ENCODE assay signal across 8 cellular contexts in the genomic region with DNA sequence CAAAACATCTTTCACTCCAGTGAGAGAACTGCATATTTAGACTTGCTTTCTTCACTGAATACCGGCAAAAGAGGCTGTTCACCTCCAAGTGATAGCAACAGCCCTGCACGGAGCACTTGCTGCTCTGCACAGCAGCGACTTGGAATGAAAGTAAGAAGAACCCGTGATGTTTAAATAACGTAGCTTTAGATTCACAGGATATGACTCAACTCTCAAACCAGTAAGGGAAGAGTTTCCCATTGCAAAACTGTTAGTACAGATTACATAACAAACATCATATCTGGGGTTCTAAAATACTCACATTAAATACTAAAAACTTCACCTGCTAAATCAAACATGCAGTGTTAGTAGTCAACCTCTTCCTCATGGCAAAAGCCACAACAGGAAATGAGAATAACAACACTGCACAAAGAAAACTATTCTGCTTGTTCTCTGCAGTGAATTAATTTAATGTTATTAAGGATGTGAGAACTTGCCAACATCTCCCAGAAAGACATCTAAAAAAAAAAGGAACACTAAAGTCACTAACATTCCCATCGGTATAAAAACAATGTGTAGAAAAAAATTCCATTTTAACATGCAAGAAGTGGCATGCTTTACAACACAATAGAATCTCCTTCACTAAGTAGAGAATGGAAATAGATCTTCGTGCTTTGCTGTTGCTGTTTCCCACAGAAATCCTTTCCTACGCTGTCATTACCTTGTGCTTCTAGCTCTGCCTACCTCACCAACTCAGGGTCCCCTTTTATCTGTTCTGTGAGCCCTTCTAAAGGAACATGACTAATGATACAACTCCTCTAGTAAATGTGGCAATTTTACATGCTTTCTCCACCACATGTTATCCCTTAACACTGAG.
DNase-seq lines count a peak whose midpoint lies in the region; ATAC-seq, FAIRE-seq and TF ChIP-seq lines count a peak whose summit lies in the region.

No MANE protein-coding gene starts in this region.

- TF ChIP-seq EP300 in GM12878 (IDR thresholded peaks at IDR 0.05; ENCODE audit: borderline replicate concordance in 1 of 2, control insufficient read depth in 1 of 2, low read depth in 2 of 2, low read length in 2 of 2), result peak; percentile 26 to 55; a peak in 2 of 4 replicates

- POLR2A ChIA-PET in GM12878 (lab: Charles Lee), result interaction anchor here (0.6 to 3.5 kb wide), 8 partner anchors 9 to 75 kb away, joined by 3 to 24 read pairs (median 4); no protein-coding TSS in a partner anchor

- in situ Hi-C loops in GM12878 (cut with MboI), result no loop called here

- RAD21 ChIA-PET in GM12878 (lab: Charles Lee; ENCODE audit: unreplicated experiment), result interaction anchor here (0.9 to 4.7 kb wide), 11 partner anchors 11 to 473 kb away, joined by 3 to 86 read pairs (median 5); a partner anchor contains a TSS

- H3K27ac ChIP-seq in GM12878 (ENCODE audit: control insufficient read depth, insufficient read depth), result peak overlapping the region; percentile 66

- peaks cover 40% of the 10 kb centered on the region for H3K79me2 ChIP-seq in GM12878 (ENCODE audit: control insufficient read depth, insufficient read depth, low read length)

- SMC1A ChIA-PET in GM12878 (lab: Charles Lee; ENCODE audit: uncharacterized antibody, unreplicated experiment), result interaction anchor here (0.6 to 4.2 kb wide), 24 partner anchors 10 to 1822 kb away, joined by 3 to 29 read pairs (median 6); no protein-coding TSS in a partner anchor

- ATAC-seq in GM18861 (IDR thresholded peaks at IDR 0.05; ENCODE audit: unreplicated experiment) (peak; percentile 87), HG02981 (IDR thresholded peaks at IDR 0.05; ENCODE audit: unreplicated experiment) (peak; percentile 87), GM12878 (peak; percentile 85)
- ATAC-seq in stimulated activated naive CD8-positive, alpha-beta T cell treated with anti-CD3 and anti-CD28 coated beads, Interleukin-15, Interleukin-2, amounts not matched to agents 100 U/mL and 50 U/mL, for 24 hours, result peak; percentile 77

- H2AFZ ChIP-seq in GM12878 (ENCODE audit: control insufficient read depth, low read depth, low read length), result peak overlapping the region; percentile 6

- peak; percentile 94 to 96 for DNase-seq in AML-193 (lab: John Stamatoyannopoulos, UW)
- DNase-seq in NT2/D1 (ENCODE audit: low read depth, low spot score), result peak; percentile 25
- DNase-seq in GM12878 (ENCODE audit: low read depth, low spot score), result peak; percentile 89
- DNase-seq in inferior parietal cortex (ENCODE audit: extremely low spot score), result peak; percentile 63
- peak; percentile 10 for DNase-seq in stimulated activated naive CD8-positive, alpha-beta T cell treated with anti-CD3 and anti-CD28 coated beads, Interleukin-15, Interleukin-2, amounts not matched to agents 100 U/mL and 50 U/mL, for 24 hours
- no peak for DNase-seq in activated effector memory CD4-positive, alpha-beta T cell treated with anti-CD3 and anti-CD28 coated beads, Interleukin-2, amount 50 U/mL, for 16 hours

- TF ChIP-seq CTCF in GM12878 (IDR thresholded peaks at IDR 0.05 in 2 of 3, conservative IDR thresholded peaks at IDR 0.05 in 1 of 3; ENCODE audit: control insufficient read depth in 2 of 3, extremely low read depth in 1 of 3, insufficient read depth in 1 of 3, low read depth in 3 of 3, low read length in 3 of 3), result no peak

- no peak overlapping the region for H3K4me3 ChIP-seq in NT2/D1 (ENCODE audit: insufficient read length, low read depth)
- H3K4me3 ChIP-seq in GM12878, result peak overlapping the region; percentile 37

- H3K4me1 ChIP-seq in NT2/D1 (ENCODE audit: insufficient read depth, insufficient read length) (no peaks in the 10 kb centered on the region), GM12878 (ENCODE audit: control insufficient read depth, insufficient read depth, low read length) (no peaks in the 10 kb centered on the region)

- TF ChIP-seq RAD21 in GM12878 (IDR thresholded peaks at IDR 0.05; ENCODE audit: insufficient read depth, low read depth, low read length), result no peak

- peak overlapping the region; percentile 75 for H3K4me2 ChIP-seq in GM12878 (ENCODE audit: control insufficient read depth, insufficient read depth)

- no peaks in the 10 kb centered on the region for H4K20me1 ChIP-seq in GM12878 (ENCODE audit: control insufficient read depth, insufficient read depth)

- H3K36me3 ChIP-seq in NT2/D1 (ENCODE audit: insufficient read depth, insufficient read length, low read length) (no peaks in the 10 kb centered on the region), GM12878 (ENCODE audit: control insufficient read depth in 2 of 2, insufficient read depth in 2 of 2, low read length in 1 of 2) (no peaks in the 10 kb centered on the region)

- H3K27me3 ChIP-seq in NT2/D1 (ENCODE audit: insufficient read depth, insufficient read length), result no peaks in the 10 kb centered on the region
- no peaks in the 10 kb centered on the region for H3K27me3 ChIP-seq in GM12878 (replicated peaks in 1 of 2; ENCODE audit: control insufficient read depth in 2 of 2, insufficient read depth in 2 of 2, low read length in 1 of 2)

- peak; percentile 85 for TF ChIP-seq POLR2A in GM12878 (IDR thresholded peaks at IDR 0.05; ENCODE audit: low read depth, low read length)

- no TSS peak for BruUV-seq in GM12878 (replicated peaks; lab: Mats Ljungman, UMichigan)

- CTCF ChIA-PET in GM12878 (lab: Yijun Ruan, JAX), result interaction anchor here (0.9 to 5.5 kb wide), 13 partner anchors 10 to 202 kb away, joined by 3 to 25 read pairs (median 3); no protein-coding TSS in a partner anchor

- H3K9me3 ChIP-seq in NT2/D1 (ENCODE audit: insufficient read depth, low read length), result no peaks in the 10 kb centered on the region
- no peaks in the 10 kb centered on the region for H3K9me3 ChIP-seq in GM12878 (replicated peaks; ENCODE audit: control insufficient read depth, insufficient read depth, low read length)

- no peak overlapping the region for H3K9ac ChIP-seq in NT2/D1 (ENCODE audit: insufficient read length, low read depth)
- peak overlapping the region; percentile 68 for H3K9ac ChIP-seq in GM12878 (ENCODE audit: control insufficient read depth, insufficient read depth, low read length)

- WGBS in GM12878 (ENCODE audit: insufficient coverage, insufficient replicate concordance, low lambda C conversion rate, missing lambda C conversion rate), result 1% methylated on average over 8 of the region's 8 CpGs

- FAIRE-seq in GM12878 (lab: Jason Lieb, UNC), result no peak

- intact Hi-C loops in GM12878 (cut with micrococcal nuclease; ENCODE audit: unreplicated experiment), result loop anchor here (2.0 to 10.0 kb wide), 3 partner anchors 113 to 643 kb away; no protein-coding TSS in a partner anchor

TF ChIP-seq in GM12878, 131 proteins besides CTCF, POLR2A, EP300 and RAD21 (continues in another document):
- peak; percentile 90 for TF ChIP-seq ATF7 (IDR thresholded peaks at IDR 0.05; ENCODE audit: low read depth)
- TF ChIP-seq, protein P1, sequence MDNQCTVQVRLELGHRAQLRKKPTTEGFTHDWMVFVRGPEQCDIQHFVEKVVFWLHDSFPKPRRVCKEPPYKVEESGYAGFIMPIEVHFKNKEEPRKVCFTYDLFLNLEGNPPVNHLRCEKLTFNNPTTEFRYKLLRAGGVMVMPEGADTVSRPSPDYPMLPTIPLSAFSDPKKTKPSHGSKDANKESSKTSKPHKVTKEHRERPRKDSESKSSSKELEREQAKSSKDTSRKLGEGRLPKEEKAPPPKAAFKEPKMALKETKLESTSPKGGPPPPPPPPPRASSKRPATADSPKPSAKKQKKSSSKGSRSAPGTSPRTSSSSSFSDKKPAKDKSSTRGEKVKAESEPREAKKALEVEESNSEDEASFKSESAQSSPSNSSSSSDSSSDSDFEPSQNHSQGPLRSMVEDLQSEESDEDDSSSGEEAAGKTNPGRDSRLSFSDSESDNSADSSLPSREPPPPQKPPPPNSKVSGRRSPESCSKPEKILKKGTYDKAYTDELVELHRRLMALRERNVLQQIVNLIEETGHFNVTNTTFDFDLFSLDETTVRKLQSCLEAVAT (IDR thresholded peaks at IDR 0.05), result peak; percentile 66; the same call in 1 of the 2 replicates
- TF ChIP-seq NR2F1 (conservative IDR thresholded peaks at IDR 0.05), result no peak
- TF ChIP-seq, protein P2, sequence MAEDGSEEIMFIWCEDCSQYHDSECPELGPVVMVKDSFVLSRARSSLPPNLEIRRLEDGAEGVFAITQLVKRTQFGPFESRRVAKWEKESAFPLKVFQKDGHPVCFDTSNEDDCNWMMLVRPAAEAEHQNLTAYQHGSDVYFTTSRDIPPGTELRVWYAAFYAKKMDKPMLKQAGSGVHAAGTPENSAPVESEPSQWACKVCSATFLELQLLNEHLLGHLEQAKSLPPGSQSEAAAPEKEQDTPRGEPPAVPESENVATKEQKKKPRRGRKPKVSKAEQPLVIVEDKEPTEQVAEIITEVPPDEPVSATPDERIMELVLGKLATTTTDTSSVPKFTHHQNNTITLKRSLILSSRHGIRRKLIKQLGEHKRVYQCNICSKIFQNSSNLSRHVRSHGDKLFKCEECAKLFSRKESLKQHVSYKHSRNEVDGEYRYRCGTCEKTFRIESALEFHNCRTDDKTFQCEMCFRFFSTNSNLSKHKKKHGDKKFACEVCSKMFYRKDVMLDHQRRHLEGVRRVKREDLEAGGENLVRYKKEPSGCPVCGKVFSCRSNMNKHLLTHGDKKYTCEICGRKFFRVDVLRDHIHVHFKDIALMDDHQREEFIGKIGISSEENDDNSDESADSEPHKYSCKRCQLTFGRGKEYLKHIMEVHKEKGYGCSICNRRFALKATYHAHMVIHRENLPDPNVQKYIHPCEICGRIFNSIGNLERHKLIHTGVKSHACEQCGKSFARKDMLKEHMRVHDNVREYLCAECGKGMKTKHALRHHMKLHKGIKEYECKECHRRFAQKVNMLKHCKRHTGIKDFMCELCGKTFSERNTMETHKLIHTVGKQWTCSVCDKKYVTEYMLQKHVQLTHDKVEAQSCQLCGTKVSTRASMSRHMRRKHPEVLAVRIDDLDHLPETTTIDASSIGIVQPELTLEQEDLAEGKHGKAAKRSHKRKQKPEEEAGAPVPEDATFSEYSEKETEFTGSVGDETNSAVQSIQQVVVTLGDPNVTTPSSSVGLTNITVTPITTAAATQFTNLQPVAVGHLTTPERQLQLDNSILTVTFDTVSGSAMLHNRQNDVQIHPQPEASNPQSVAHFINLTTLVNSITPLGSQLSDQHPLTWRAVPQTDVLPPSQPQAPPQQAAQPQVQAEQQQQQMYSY (CRISPR knock-in tag; IDR thresholded peaks at IDR 0.05), result no peak
- no peak; a peak in 1 of 4 replicates for TF ChIP-seq BHLHE40 (IDR thresholded peaks at IDR 0.05; ENCODE audit: borderline replicate concordance in 1 of 2, low read depth in 2 of 2, low read length in 1 of 2)
